Comparison of ENCODE assay signal across 8 cellular contexts in the genomic region with DNA sequence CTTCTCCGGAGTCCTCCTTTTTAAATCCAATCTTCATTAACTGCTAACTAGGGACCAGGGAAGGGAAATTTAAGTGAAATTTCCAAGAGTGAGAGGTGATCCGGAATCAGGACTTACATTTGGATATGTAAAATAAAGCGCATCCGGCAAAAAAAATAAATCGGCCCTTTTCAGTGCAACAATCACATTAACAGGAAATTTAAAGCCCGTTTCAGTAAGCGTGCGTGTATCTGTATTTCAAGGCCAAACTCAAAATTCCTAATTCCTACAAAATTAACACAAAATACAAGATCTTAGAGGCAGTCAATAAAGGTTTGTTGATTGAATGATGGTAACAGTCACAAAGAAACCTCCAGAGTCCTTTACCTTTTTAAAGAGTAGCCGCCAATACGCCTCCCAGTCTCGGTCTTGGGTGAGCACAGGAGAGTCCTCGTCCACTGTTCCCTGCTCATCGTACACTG. TPM values are rescaled to one million over a fixed set of nuclear protein-coding genes. Genes with fewer than 3 reads are reported as not detected.
DNase-seq lines count a peak whose midpoint lies in the region; ATAC-seq and TF ChIP-seq lines count a peak whose summit lies in the region.

No MANE protein-coding gene starts in this region.

- ATAC-seq in GM19351 (IDR thresholded peaks at IDR 0.05; ENCODE audit: unreplicated experiment), result no peak
- ATAC-seq in HG02678 (IDR thresholded peaks at IDR 0.05; ENCODE audit: unreplicated experiment), result no peak

- POLR2A ChIA-PET in CD4-positive, alpha-beta memory T cell (lab: Charles Lee; ENCODE audit: partially characterized antibody), result interaction anchor here (0.7 to 2.8 kb wide), 11 partner anchors 9 to 949 kb away, joined by 3 to 15 read pairs (median 8); a partner anchor contains a TSS

- H3K4me2 ChIP-seq in neural cell (ENCODE audit: low read length), result peak overlapping the region; percentile 62

- H3K27ac Mint-ChIP-seq in CD4-positive, alpha-beta memory T cell, result peak overlapping the region; percentile 94 to 99 (median 98)

- DNase-seq in CD4-positive, alpha-beta memory T cell, result peak in 1 of 5 donors; percentile 5
- DNase-seq in MG63 (no peak), NOMO-1 treated with DMSO at 0.1 percent for 48 hours (lab: John Stamatoyannopoulos, UW; ENCODE audit: unreplicated experiment) (no peak), Ammon's horn (ENCODE audit: low spot score) (no peak)
- DNase-seq in effector memory CD4-positive, alpha-beta T cell, result no peak

- no peaks in the 10 kb centered on the region for H3K9me3 Mint-ChIP-seq in CD4-positive, alpha-beta memory T cell

- H3K27me3 ChIP-seq in CD4-positive, alpha-beta memory T cell (ENCODE audit: insufficient read depth, low read length), result no peaks in the 10 kb centered on the region
- H3K27me3 ChIP-seq in MG63 (no peaks in the 10 kb centered on the region), neural cell (ENCODE audit: insufficient read depth, low read depth, low read length) (no peaks in the 10 kb centered on the region)
- no peaks in the 10 kb centered on the region for H3K27me3 ChIP-seq in effector memory CD4-positive, alpha-beta T cell (replicated peaks; ENCODE audit: control insufficient read depth, insufficient read depth, low read length, poor library complexity, severe bottlenecking)

- peak overlapping the region; percentile 48 for H2AFZ ChIP-seq in neural cell (ENCODE audit: low read depth, low read length)

- H4K20me1 ChIP-seq in neural cell (ENCODE audit: insufficient read depth), result no peaks in the 10 kb centered on the region

- H3K9me3 ChIP-seq in CD4-positive, alpha-beta memory T cell (ENCODE audit: control insufficient read depth in 1 of 2, low read length in 2 of 2), result no peaks in the 10 kb centered on the region
- H3K9me3 ChIP-seq in MG63 (no peaks in the 10 kb centered on the region), neural cell (ENCODE audit: low read length) (no peaks in the 10 kb centered on the region)
- H3K9me3 ChIP-seq in effector memory CD4-positive, alpha-beta T cell (ENCODE audit: control insufficient read depth, low read length), result no peaks in the 10 kb centered on the region

- no peak for TF ChIP-seq EP300 in neural cell (conservative IDR thresholded peaks at IDR 0.05; ENCODE audit: poor library complexity, severe bottlenecking)

- peak overlapping the region; percentile 82 for H3K27ac ChIP-seq in CD4-positive, alpha-beta memory T cell (ENCODE audit: low read depth, low read length)
- H3K27ac ChIP-seq in effector memory CD4-positive, alpha-beta T cell (ENCODE audit: insufficient read depth, low read length, poor library complexity, severe bottlenecking), result peak overlapping the region; percentile 81
- peak overlapping the region; percentile 59 for H3K27ac ChIP-seq in neural cell (ENCODE audit: low read length)

- no peak for TF ChIP-seq CTCF in neural cell (IDR thresholded peaks at IDR 0.05; ENCODE audit: poor library complexity, severe bottlenecking)

- H3K4me1 ChIP-seq in CD4-positive, alpha-beta memory T cell (ENCODE audit: insufficient read depth, low read length), result peaks cover 44% of the 10 kb centered on the region
- peaks cover 6% of the 10 kb centered on the region for H3K4me1 ChIP-seq in effector memory CD4-positive, alpha-beta T cell (ENCODE audit: control insufficient read depth, insufficient read depth, low read length, poor library complexity, severe bottlenecking)

- CTCF ChIA-PET in CD4-positive, alpha-beta memory T cell (lab: Charles Lee; ENCODE audit: partially characterized antibody), result interaction anchor here (1.7 kb wide), 1 partner anchor 248 kb away, joined by 4 read pairs; no protein-coding TSS in a partner anchor

- H3K36me3 Mint-ChIP-seq in CD4-positive, alpha-beta memory T cell, result peaks cover 29 to 65% of the 10 kb centered on the region in 2 donors

- TF ChIP-seq RAD21 in neural cell (conservative IDR thresholded peaks at IDR 0.05), result no peak

- no peaks in the 10 kb centered on the region for H3K9me2 ChIP-seq in neural cell (ENCODE audit: insufficient read depth, low read length)

- H3K4me3 Mint-ChIP-seq in CD4-positive, alpha-beta memory T cell, result peak overlapping the region; percentile 96 to 99 (median 97)

- no peaks in the 10 kb centered on the region for H3K27me3 Mint-ChIP-seq in CD4-positive, alpha-beta memory T cell

- H3K4me1 Mint-ChIP-seq in CD4-positive, alpha-beta memory T cell, result peaks cover 35 to 70% (median 51%) of the 10 kb centered on the region in 4 donors

- intact Hi-C loops in CD4-positive, alpha-beta memory T cell (cut with micrococcal nuclease), result loop anchor here (2.0 to 5.0 kb wide), 4 partner anchors 78 to 1581 kb away; a partner anchor contains a TSS

- peak overlapping the region; percentile 65 for H3K9ac ChIP-seq in neural cell (ENCODE audit: low read length)

- H3K79me2 ChIP-seq in neural cell (replicated peaks; ENCODE audit: insufficient read depth, low read length), result peaks cover 29% of the 10 kb centered on the region

- H3F3A ChIP-seq in neural cell (ENCODE audit: insufficient read depth, low read length, poor library complexity, severe bottlenecking), result no peaks in the 10 kb centered on the region

- peak overlapping the region; percentile 47 to 87 for H3K4me3 ChIP-seq in CD4-positive, alpha-beta memory T cell (ENCODE audit: low read length in 2 of 2)
- H3K4me3 ChIP-seq in MG63 (peak overlapping the region; percentile 88), neural cell (ENCODE audit: low read length) (peak overlapping the region; percentile 93)
- H3K4me3 ChIP-seq in effector memory CD4-positive, alpha-beta T cell (ENCODE audit: insufficient read depth, low read depth, low read length, poor library complexity, severe bottlenecking), result peak overlapping the region; percentile 75

- H3K36me3 ChIP-seq in CD4-positive, alpha-beta memory T cell (ENCODE audit: insufficient read depth, low read length), result peaks cover 29% of the 10 kb centered on the region
- H3K36me3 ChIP-seq in MG63, result peaks cover 79% of the 10 kb centered on the region
- H3K36me3 ChIP-seq in effector memory CD4-positive, alpha-beta T cell (ENCODE audit: control insufficient read depth, insufficient read depth, low read length), result peaks cover 21% of the 10 kb centered on the region
- H3K36me3 ChIP-seq in neural cell (ENCODE audit: insufficient read depth, low read length), result no peaks in the 10 kb centered on the region

TF ChIP-seq in neural cell, 6 proteins besides CTCF, POLR2A, EP300 and RAD21:
- TF ChIP-seq TAF1 (IDR thresholded peaks at IDR 0.05; ENCODE audit: low read depth) (no peak), MXI1 (conservative IDR thresholded peaks at IDR 0.05; ENCODE audit: poor library complexity, severe bottlenecking) (no peak), POLR2AphosphoS5 (IDR thresholded peaks at IDR 0.05) (no peak)

RNA-seq across cellular contexts. Expression of a gene that starts 0.7 kb away (rescaled TPM):
- total RNA-seq in CD4-positive, alpha-beta memory T cell, result 10 to 100 TPM; 31.6 to 31.7 TPM
- polyA plus RNA-seq in CD4-positive, alpha-beta memory T cell, result 10 to 100 TPM; 31.6 to 40.1 TPM
- 31.1 and 39.5 TPM in 2 replicates for total RNA-seq in MG63 (2014; rRNA removed; shearing (Covaris generic); ENCODE audit: low replicate concordance)
- polyA plus RNA-seq in neural cell, result 79.5 and 88.0 TPM in 2 replicates
- 55.3 and 59.3 TPM in 2 replicates for polyA minus RNA-seq in neural cell

RNA-seq across cellular contexts. Expression of a gene that starts 6.1 kb away (rescaled TPM):
- total RNA-seq in CD4-positive, alpha-beta memory T cell, result 10 to 100 TPM; 44.9 to 47.1 TPM
- 100 to 1,000 TPM in 1 of 2 donors, 10 to 100 TPM in 1; 96.4 to 104 TPM for polyA plus RNA-seq in CD4-positive, alpha-beta memory T cell
- total RNA-seq in MG63 (2014; rRNA removed; shearing (Covaris generic); ENCODE audit: low replicate concordance), result 61.4 TPM in 2 replicates
- polyA plus RNA-seq in neural cell, result 74.6 and 80.6 TPM in 2 replicates
- polyA minus RNA-seq in neural cell, result 98.1 and 98.4 TPM in 2 replicates
